Comparison of ENCODE assay signal across 11 cellular contexts in genomic region chr17:60442271-60443201, GRCh38. TPM values are rescaled to one million over a fixed set of nuclear protein-coding genes. Genes with fewer than 3 reads are reported as not detected.
DNase-seq lines count a peak whose midpoint lies in the region; ATAC-seq and TF ChIP-seq lines count a peak whose summit lies in the region.
"Had no signal": no experiment of that assay in that cellular context is flagged by ENCODE, and none has a peak within 500 bp of the region (broad histone marks: within the 10 kb centered on the region; RNA-seq: fewer than 3 reads in every experiment).

No MANE protein-coding gene starts in this region.

- H3K23ac ChIP-seq in H9 (ENCODE audit: insufficient read length, low read depth, low read length), result no peak overlapping the region

- H3K27me3 ChIP-seq in PC-3 (ENCODE audit: low read length) (no peaks in the 10 kb centered on the region), neural progenitor cell (no peaks in the 10 kb centered on the region), H9 (ENCODE audit: insufficient read depth, low read length) (no peaks in the 10 kb centered on the region)

- H3K4me3 Mint-ChIP-seq in neural progenitor cell (no peak overlapping the region), H9 (no peak overlapping the region)
- H3K4me3 Mint-ChIP-seq: CD4-positive, alpha-beta T cell had no signal

- H3K4me1 ChIP-seq in PC-3 (ENCODE audit: insufficient read depth, low read length), result peaks cover 4% of the 10 kb centered on the region; the same call in 1 of the 2 replicates
- H3K4me1 ChIP-seq in neural progenitor cell, result no peaks in the 10 kb centered on the region
- H3K4me1 ChIP-seq in H9 (ENCODE audit: insufficient read depth, low read length), result no peaks in the 10 kb centered on the region; the same call in 1 of the 2 replicates

- H3K36me3 ChIP-seq in PC-3 (ENCODE audit: low read depth, low read length), result peaks cover 14% of the 10 kb centered on the region; the same call in 1 of the 2 replicates
- peaks cover 7% of the 10 kb centered on the region for H3K36me3 ChIP-seq in neural progenitor cell

- H2AFZ ChIP-seq in PC-3 (ENCODE audit: low read length) (no peak overlapping the region), neural progenitor cell (replicated peaks) (no peak overlapping the region), H9 (ENCODE audit: low read length) (no peak overlapping the region)

- no peak overlapping the region for H3K18ac ChIP-seq in H9 (ENCODE audit: insufficient read length, low read depth, low read length)

- peak; percentile 75 for DNase-seq in COLO829 (ENCODE audit: low spot score)
- DNase-seq in PC-3, result peak; percentile 26
- peak; percentile 45 for DNase-seq in fibroblast of gingiva (ENCODE audit: low read depth)
- DNase-seq in neural progenitor cell (ENCODE audit: low spot score), result no peak
- DNase-seq in DMS 273 (lab: John Stamatoyannopoulos, UW; ENCODE audit: unreplicated experiment), result no peak
- no peak for DNase-seq in NCI-H1417 treated with DMSO at 0.1 percent for 48 hours (lab: John Stamatoyannopoulos, UW)
- DNase-seq in H9, result no peak
- DNase-seq: CD4-positive, alpha-beta T cell; glutamatergic neuron; NCI-H1105 had no signal

- peaks cover 4% of the 10 kb centered on the region for H3K4me1 Mint-ChIP-seq in neural progenitor cell
- peaks cover 3% of the 10 kb centered on the region in 2 experiments; a peak in 2 of 4 replicates for H3K4me1 Mint-ChIP-seq in H9

- H3K23me2 ChIP-seq in H9 (ENCODE audit: insufficient read length, low read depth, low read length, poor library complexity, severe bottlenecking), result no peaks in the 10 kb centered on the region

- intact Hi-C loops in PC-3 (cut with micrococcal nuclease), result no loop called here

- no peak overlapping the region for H2BK15ac ChIP-seq in H9 (ENCODE audit: low read depth, low read length)

- no peak overlapping the region for H3K4me2 ChIP-seq in PC-3 (ENCODE audit: low read length)
- no peak overlapping the region for H3K4me2 ChIP-seq in neural progenitor cell
- no peak overlapping the region for H3K4me2 ChIP-seq in H9 (ENCODE audit: insufficient read depth, insufficient read length, low read length)

- H3K9me3 Mint-ChIP-seq in neural progenitor cell (no peaks in the 10 kb centered on the region), H9 (peaks cover 3 to 8% of the 10 kb centered on the region in 2 experiments; a peak in 2 of 5 replicates)
- H3K9me3 Mint-ChIP-seq: CD4-positive, alpha-beta T cell had no signal

- no peak overlapping the region for H2AK5ac ChIP-seq in H9 (ENCODE audit: insufficient read length, low read length)

- no CpG with 5 or more reads among the region's 6 CpGs for WGBS in H9 (ENCODE audit: extremely low coverage, insufficient read length, low lambda C conversion rate)

- no peak overlapping the region for H3K4me3 ChIP-seq in PC-3 (ENCODE audit: low read length)
- no peak overlapping the region for H3K4me3 ChIP-seq in neural progenitor cell

- H3K79me1 ChIP-seq in H9 (ENCODE audit: insufficient read depth, low read depth, low read length, poor library complexity, severe bottlenecking), result no peaks in the 10 kb centered on the region

- TF ChIP-seq CTCF in PC-3 (conservative IDR thresholded peaks at IDR 0.05; ENCODE audit: low read depth, low read length) (no peak), neural progenitor cell (IDR thresholded peaks at IDR 0.05) (no peak), H9 (conservative IDR thresholded peaks at IDR 0.05) (no peak)

- H3K9me2 ChIP-seq in PC-3 (replicated peaks; ENCODE audit: low read length), result no peaks in the 10 kb centered on the region

- H4K20me1 ChIP-seq in PC-3 (ENCODE audit: low read length) (no peaks in the 10 kb centered on the region), neural progenitor cell (ENCODE audit: low read depth) (no peaks in the 10 kb centered on the region), H9 (ENCODE audit: control insufficient read depth, insufficient read depth, insufficient read length) (no peaks in the 10 kb centered on the region)

- H2BK120ac ChIP-seq in H9 (ENCODE audit: low read depth, low read length, poor library complexity, severe bottlenecking), result no peak overlapping the region

- H2BK20ac ChIP-seq in H9 (ENCODE audit: low read depth, low read length, poor library complexity, severe bottlenecking), result no peak overlapping the region

- BruUV-seq in PC-3 (replicated peaks; lab: Mats Ljungman, UMichigan), result no TSS peak

- H2BK12ac ChIP-seq in H9 (ENCODE audit: insufficient read length, low read depth, low read length), result no peak overlapping the region

- H3K9ac ChIP-seq in PC-3 (ENCODE audit: low read length), result no peak overlapping the region
- H3K9ac ChIP-seq in neural progenitor cell, result no peak overlapping the region
- no peak overlapping the region for H3K9ac ChIP-seq in H9 (ENCODE audit: extremely low read depth, insufficient read length, low read length)

- H3T11ph ChIP-seq in H9 (ENCODE audit: low read length), result no peak overlapping the region

- H3K56ac ChIP-seq in H9 (ENCODE audit: insufficient read length, low read depth, low read length), result no peak overlapping the region

- CTCF ChIA-PET in PC-3 (lab: Charles Lee), result no interaction called here

- H3K27ac ChIP-seq in PC-3 (ENCODE audit: low read length), result no peak overlapping the region
- peak overlapping the region; percentile 40 for H3K27ac ChIP-seq in neural progenitor cell
- no peak overlapping the region for H3K27ac ChIP-seq in H9 (ENCODE audit: insufficient read length, low read depth, low read length)

- no peak overlapping the region for H3K4ac ChIP-seq in H9 (ENCODE audit: low read depth, low read length)

- H3K27me3 Mint-ChIP-seq in neural progenitor cell (ENCODE audit: insufficient read depth, low read depth), result no peaks in the 10 kb centered on the region
- H3K27me3 Mint-ChIP-seq in H9 (ENCODE audit: low read depth), result no peaks in the 10 kb centered on the region; the same call in 1 of the 2 replicates
- H3K27me3 Mint-ChIP-seq: CD4-positive, alpha-beta T cell had no signal

- H3F3A ChIP-seq in PC-3 (ENCODE audit: low read length, unreplicated experiment), result no peaks in the 10 kb centered on the region
- peaks cover 7% of the 10 kb centered on the region for H3F3A ChIP-seq in neural progenitor cell (ENCODE audit: low read depth)

- no peak overlapping the region for H3K27ac Mint-ChIP-seq in neural progenitor cell
- no peak overlapping the region for H3K27ac Mint-ChIP-seq in H9
- H3K27ac Mint-ChIP-seq: CD4-positive, alpha-beta T cell had no signal

- no peak overlapping the region for H4K5ac ChIP-seq in H9 (ENCODE audit: insufficient read length, low read depth, low read length)

- H3K79me2 ChIP-seq in PC-3 (ENCODE audit: low read length) (no peaks in the 10 kb centered on the region), neural progenitor cell (ENCODE audit: low read depth) (no peaks in the 10 kb centered on the region), H9 (ENCODE audit: insufficient read depth, low read length) (no peaks in the 10 kb centered on the region)

- H4K8ac ChIP-seq in H9 (replicated peaks; ENCODE audit: insufficient read length, low read depth, low read length), result no peak overlapping the region

- ATAC-seq in PC-3 (no peak), HG02759 (IDR thresholded peaks at IDR 0.05; ENCODE audit: unreplicated experiment) (no peak)

- POLR2A ChIA-PET in PC-3 (lab: Charles Lee; ENCODE audit: unreplicated experiment), result interaction anchor here (0.6 kb wide), 1 partner anchor 372 kb away, joined by 3 read pairs; no protein-coding TSS in a partner anchor

- H3K9me3 ChIP-seq in PC-3 (ENCODE audit: low read length) (no peaks in the 10 kb centered on the region), neural progenitor cell (ENCODE audit: low read depth) (no peaks in the 10 kb centered on the region), H9 (ENCODE audit: control insufficient read depth, low read depth, low read length) (no peaks in the 10 kb centered on the region)

- H3K36me3 Mint-ChIP-seq in neural progenitor cell, result peaks cover 7% of the 10 kb centered on the region
- peaks cover 0 to 8% (median 7%) of the 10 kb centered on the region in 3 experiments; a peak in 5 of 7 replicates for H3K36me3 Mint-ChIP-seq in H9 (ENCODE audit: insufficient read depth in 1 of 3, low read depth in 3 of 3)

- H2BK5ac ChIP-seq in H9 (ENCODE audit: insufficient read length, low read length), result no peak overlapping the region

- no peak overlapping the region for H4K91ac ChIP-seq in H9 (ENCODE audit: insufficient read length, low read depth, low read length)

- no peak overlapping the region for H3K14ac ChIP-seq in H9 (ENCODE audit: insufficient read depth, low read length)

RNA-seq across cellular contexts. Expression of gene CHCT1, which starts 20.2 kb away (rescaled TPM):
- not detected in 2 replicates for total RNA-seq in PC-3 (2014; rRNA removed)
- 0.77 TPM in 1 of 2 replicates, not detected in the other for total RNA-seq in neural progenitor cell (ENCODE audit: low replicate concordance)
- total RNA-seq in H9 (2021), result not detected in 2 replicates
- total RNA-seq: CD4-positive, alpha-beta T cell had no signal

RNA-seq across cellular contexts. Expression of gene USP32, which starts 50.6 kb away (rescaled TPM):
- total RNA-seq in PC-3 (2014; rRNA removed), result 34.0 and 34.1 TPM in 2 replicates
- total RNA-seq in neural progenitor cell (ENCODE audit: low replicate concordance), result 37.1 and 45.0 TPM in 2 replicates
- 73.5 and 74.7 TPM in 2 replicates for total RNA-seq in H9 (2021)

Comparison
In these comparisons a context has a peak if more than half of its experiments do, and no peak if none do; other contexts are left out.
1. DNase-seq: peak in COLO829 (single experiment), PC-3 (single experiment) and fibroblast of gingiva (single experiment); none in neural progenitor cell (single experiment), DMS 273 (single experiment), NCI-H1417 treated with DMSO at 0.1 percent for 48 hours (single experiment) and H9 (single experiment).